In the genomic region with DNA sequence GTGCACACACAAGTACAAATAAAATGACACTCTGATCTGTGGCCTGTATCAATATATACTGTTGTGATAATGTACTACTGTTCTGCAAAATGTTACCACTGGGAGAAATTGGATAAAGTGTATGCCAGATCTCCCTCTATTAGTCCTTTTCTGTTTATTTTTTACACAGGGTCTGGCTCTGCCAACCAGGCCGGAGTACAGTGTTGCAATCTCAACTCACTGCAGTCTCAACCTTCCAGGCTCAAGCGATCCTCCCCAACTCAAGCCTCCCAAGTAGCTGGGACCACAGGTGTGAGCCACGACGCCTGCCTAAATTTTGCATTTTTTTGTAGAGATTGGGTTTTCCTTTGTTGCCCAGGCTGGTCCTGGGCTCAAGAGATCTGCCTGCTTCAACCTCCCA, we compare ENCODE assay signal across 13 cellular contexts. TPM values are rescaled to one million over a fixed set of nuclear protein-coding genes. Genes with fewer than 3 reads are reported as not detected.
DNase-seq lines count a peak whose midpoint lies in the region; FAIRE-seq and TF ChIP-seq lines count a peak whose summit lies in the region.
"Had no signal": no experiment of that assay in that cellular context is flagged by ENCODE, and none has a peak within 500 bp of the region (broad histone marks: within the 10 kb centered on the region; RNA-seq: fewer than 3 reads in every experiment).

No MANE protein-coding gene starts in this region.

- peak overlapping the region; percentile 91 for H3K4me3 ChIP-seq in WI38 (ENCODE audit: low read depth, low read length)
- H3K4me3 ChIP-seq in rectal smooth muscle tissue (ENCODE audit: low read length), result peak overlapping the region; percentile 82

- TF ChIP-seq POLR2A in GM12891 (IDR thresholded peaks at IDR 0.05; ENCODE audit: low read depth, low read length), result no peak

- H3K27me3 ChIP-seq in rectal smooth muscle tissue (ENCODE audit: control insufficient read depth, insufficient read depth, low read length), result no peaks in the 10 kb centered on the region

- peaks cover 15% of the 10 kb centered on the region for H3K4me1 ChIP-seq in rectal smooth muscle tissue (ENCODE audit: control insufficient read depth, insufficient read depth, low read length)

- no peak overlapping the region for H3K9ac ChIP-seq in rectal smooth muscle tissue (ENCODE audit: low read length)
- H3K9ac ChIP-seq: neural progenitor cell had no signal

- H3K36me3 ChIP-seq in rectal smooth muscle tissue (ENCODE audit: control insufficient read depth, insufficient read depth, low read length), result no peaks in the 10 kb centered on the region
- H3K36me3 ChIP-seq: neural progenitor cell had no signal

- in situ Hi-C loops in ACHN (cut with HindIII; ENCODE audit: low pct_ligation_motif_present, low pct_unique_long_range_greater_than_20kb, low sequenced_read_pairs), result no loop called here

- FAIRE-seq in GM12891 (lab: Jason Lieb, UNC), result peak; percentile 26
- FAIRE-seq: kidney had no signal

- TF ChIP-seq CTCF in WI38 (IDR thresholded peaks at IDR 0.05; ENCODE audit: low read depth, low read length), result no peak

- peak overlapping the region; percentile 94 for H3K27ac ChIP-seq in rectal smooth muscle tissue (ENCODE audit: low read depth, low read length)
- H3K27ac ChIP-seq: neural progenitor cell had no signal

- DNase-seq in GM12891 (ENCODE audit: insufficient read length, low spot score) (no peak), fibroblast of peridontal ligament (ENCODE audit: extremely low read depth) (peak; percentile 30), HuH-7 (ENCODE audit: low spot score) (no peak), ACHN (no peak), NOMO-1 (lab: John Stamatoyannopoulos, UW; ENCODE audit: unreplicated experiment in 2 of 2) (no peak), NCI-H2081 treated with DMSO at 0.1 percent for 48 hours (lab: John Stamatoyannopoulos, UW) (no peak)
- DNase-seq: CD8-positive, alpha-beta memory T cell; kidney; NCI-H748 treated with DMSO at 0.1 percent for 48 hours; stimulated activated CD4-positive, alpha-beta T cell treated with anti-CD3 and anti-CD28 coated beads, Interleukin-15, amount 100 ng/mL, for 24 hours had no signal

TF ChIP-seq in GM12891, 5 proteins besides CTCF, POLR2A, EP300 and RAD21:
- no peak for TF ChIP-seq POU2F2 (IDR thresholded peaks at IDR 0.05; ENCODE audit: low read depth, low read length)
- TF ChIP-seq TAF1 (IDR thresholded peaks at IDR 0.05; ENCODE audit: low read depth, low read length), result no peak
- no peak for TF ChIP-seq PAX5 (IDR thresholded peaks at IDR 0.05; ENCODE audit: insufficient read depth, low read length, severe bottlenecking)
- no peak for TF ChIP-seq SPI1 (IDR thresholded peaks at IDR 0.05; ENCODE audit: low read depth, low read length)
- TF ChIP-seq POLR2AphosphoS5 (IDR thresholded peaks at IDR 0.05; ENCODE audit: low read depth, low read length), result no peak

RNA-seq across cellular contexts. Expression of a gene that starts 1.9 kb away (rescaled TPM):
- polyA plus RNA-seq in GM12891 (2012; ENCODE audit: low read depth, missing spikeins), result 1.4 TPM
